16 cellular contexts compared by ENCODE assay signal in the genomic region with DNA sequence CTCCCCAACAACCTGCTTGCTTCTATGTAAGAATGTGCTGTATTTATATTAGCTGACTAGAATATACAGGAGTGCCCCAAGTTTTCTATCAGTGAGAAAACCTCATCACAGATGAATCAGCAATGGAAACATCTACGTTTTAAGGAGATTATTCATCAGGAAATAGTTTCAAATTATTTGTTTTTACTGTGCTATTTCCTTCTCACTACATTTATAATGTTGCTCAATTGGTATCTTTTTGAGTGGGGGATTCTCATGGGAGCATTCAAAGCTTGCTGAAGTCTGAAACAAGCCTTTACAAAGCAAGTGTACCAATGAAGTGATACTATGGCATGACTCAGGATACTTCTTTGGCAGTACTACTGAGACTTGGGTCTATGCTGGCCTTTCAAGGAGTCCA.
DNase-seq lines count a peak whose midpoint lies in the region; ATAC-seq and TF ChIP-seq lines count a peak whose summit lies in the region.
"Had no signal": no experiment of that assay in that cellular context is flagged by ENCODE, and none has a peak within 500 bp of the region (broad histone marks: within the 10 kb centered on the region; RNA-seq: fewer than 3 reads in every experiment).

No MANE protein-coding gene starts in this region.

- no peaks in the 10 kb centered on the region for H3K4me1 ChIP-seq in HAP-1
- H3K4me1 ChIP-seq: left lung, sigmoid colon had no signal

- H3K4me3 Mint-ChIP-seq in HFFc6 = peak overlapping the region; percentile 51
- H3K4me3 Mint-ChIP-seq: CD4-positive, CD25-positive, alpha-beta regulatory T cell; natural killer cell treated with Interleukin-12 subunit alpha and Interleukin-12 subunit beta and Interleukin-15 and Interleukin-18, amount 100 ng/mL, for 72 hours had no signal

- no peaks in the 10 kb centered on the region for H3K9me3 ChIP-seq in HAP-1
- H3K9me3 ChIP-seq: left lung, sigmoid colon had no signal

- H3K4me3 ChIP-seq in astrocyte of the spinal cord (ENCODE audit: low read depth, low read length) = no peak overlapping the region
- no peak overlapping the region for H3K4me3 ChIP-seq in HAP-1
- H3K4me3 ChIP-seq: left lung, sigmoid colon had no signal

- peaks cover 5% of the 10 kb centered on the region for H3K36me3 Mint-ChIP-seq in HFFc6 (ENCODE audit: low read depth)
- H3K36me3 Mint-ChIP-seq: CD4-positive, CD25-positive, alpha-beta regulatory T cell; natural killer cell treated with Interleukin-12 subunit alpha and Interleukin-12 subunit beta and Interleukin-15 and Interleukin-18, amount 100 ng/mL, for 72 hours had no signal

- TF ChIP-seq CTCF in HFFc6 (IDR thresholded peaks at IDR 0.05) (no peak), astrocyte of the spinal cord (IDR thresholded peaks at IDR 0.05; ENCODE audit: low read depth, low read length) (no peak)

- no peak for ATAC-seq in HG03097 (IDR thresholded peaks at IDR 0.05; ENCODE audit: low FRiP score, unreplicated experiment)
- no peak for ATAC-seq in GM19328 (IDR thresholded peaks at IDR 0.05; ENCODE audit: unreplicated experiment)
- ATAC-seq: left lung; natural killer cell treated with Interleukin-12 subunit alpha and Interleukin-12 subunit beta and Interleukin-15 and Interleukin-18, amount 100 ng/mL, for 72 hours had no signal

- H3K27me3 ChIP-seq in HAP-1 (ENCODE audit: low read depth) = no peaks in the 10 kb centered on the region
- H3K27me3 ChIP-seq: left lung, sigmoid colon had no signal

- peak overlapping the region; percentile 90 for H3K27ac Mint-ChIP-seq in HFFc6
- H3K27ac Mint-ChIP-seq: CD4-positive, CD25-positive, alpha-beta regulatory T cell; natural killer cell treated with Interleukin-12 subunit alpha and Interleukin-12 subunit beta and Interleukin-15 and Interleukin-18, amount 100 ng/mL, for 72 hours had no signal

- no peaks in the 10 kb centered on the region for H3K36me3 ChIP-seq in HAP-1 (replicated peaks)
- H3K36me3 ChIP-seq: left lung, sigmoid colon had no signal

- DNase-seq in AG08396 (ENCODE audit: low spot score) = peak; percentile 44
- DNase-seq in HFFc6 = peak; percentile 84
- peak; percentile 87 for DNase-seq in astrocyte of the spinal cord (ENCODE audit: low read depth, low spot score)
- peak; percentile 41 for DNase-seq in hepatic stellate cell (ENCODE audit: low spot score)
- no peak for DNase-seq in SHP77 treated with DMSO at 0.1 percent for 48 hours (lab: John Stamatoyannopoulos, UW)
- no peak for DNase-seq in HAP-1 (ENCODE audit: low spot score in 2 of 2)
- DNase-seq: CD4-positive, CD25-positive, alpha-beta regulatory T cell; GF-D8; H7; head of caudate nucleus; left lung; NCI-H2171; sigmoid colon had no signal

- in situ Hi-C loops in astrocyte of the spinal cord (cut with HindIII; ENCODE audit: low sequenced_read_pairs) = no loop called here
- in situ Hi-C loops in HAP-1 (cut with MboI; ENCODE audit: low sequenced_read_pairs) = no loop called here

- H3K4me1 Mint-ChIP-seq in HFFc6 (ENCODE audit: low read depth) = peaks cover 77% of the 10 kb centered on the region
- H3K4me1 Mint-ChIP-seq: CD4-positive, CD25-positive, alpha-beta regulatory T cell had no signal

- H3K9me3 Mint-ChIP-seq in HFFc6 = no peaks in the 10 kb centered on the region

- H3K27me3 Mint-ChIP-seq in HFFc6 (ENCODE audit: insufficient read depth) = no peaks in the 10 kb centered on the region; the same call in 1 of the 2 replicates
- H3K27me3 Mint-ChIP-seq: natural killer cell treated with Interleukin-12 subunit alpha and Interleukin-12 subunit beta and Interleukin-15 and Interleukin-18, amount 100 ng/mL, for 72 hours had no signal

Comparison
In these comparisons a context has a peak if more than half of its experiments do, and no peak if none do; other contexts are left out.
1. DNase-seq: peak in AG08396 (single experiment), HFFc6 (single experiment), astrocyte of the spinal cord (single experiment) and hepatic stellate cell (single experiment); none in SHP77 treated with DMSO at 0.1 percent for 48 hours (single experiment) and HAP-1 (0 of 2).